In the genomic region with DNA sequence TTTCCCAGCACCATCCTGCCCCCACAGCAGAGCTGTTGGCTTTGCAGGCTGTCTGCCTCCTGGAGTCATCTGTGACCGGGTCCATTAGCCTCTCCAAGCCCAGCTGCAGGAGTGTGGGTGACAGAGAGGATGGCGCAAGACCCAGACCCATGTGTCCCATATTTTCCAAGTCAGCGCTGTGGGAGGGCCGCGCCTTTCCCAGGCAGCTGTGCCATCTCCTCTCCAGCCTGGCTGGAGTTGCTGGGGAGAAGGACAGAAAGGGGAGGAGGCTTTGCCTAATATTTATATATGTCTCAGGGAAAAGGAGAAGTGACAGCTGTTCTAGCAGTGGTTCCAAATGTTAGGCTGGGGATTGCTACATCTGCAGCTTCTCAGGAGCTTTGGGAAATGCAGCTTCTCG, we compare ENCODE assay signal across 15 cellular contexts. TPM values are rescaled to one million over a fixed set of nuclear protein-coding genes. Genes with fewer than 3 reads are reported as not detected.
A peak's percentile ranks its signal among the peaks of the same experiment; 100 is the strongest.
DNase-seq lines count a peak whose midpoint lies in the region; ATAC-seq and TF ChIP-seq lines count a peak whose summit lies in the region.
"Had no signal": no experiment of that assay in that cellular context is flagged by ENCODE, and none has a peak within 500 bp of the region (broad histone marks: within the 10 kb centered on the region; RNA-seq: fewer than 3 reads in every experiment).

No MANE protein-coding gene starts in this region.

- DNase-seq in MCF 10A (ENCODE audit: unreplicated experiment), result peak; percentile 46
- no peak for DNase-seq in breast epithelium (ENCODE audit: low spot score in 2 of 2)
- DNase-seq in fibroblast of pulmonary artery (ENCODE audit: low read depth), result peak; percentile 60
- DNase-seq in mucosa of gallbladder (ENCODE audit: low spot score), result peak; percentile 63
- DNase-seq in ureter (ENCODE audit: low spot score), result peak; percentile 74
- DNase-seq in foreskin melanocyte, result no peak
- DNase-seq in stimulated activated CD4-positive, alpha-beta T cell treated with anti-CD3 and anti-CD28 coated beads, Interleukin-12 subunit alpha, Interleukin-12 subunit beta, amount 100 ng/mL, for 4 hours, result no peak
- DNase-seq: activated CD4-positive, CD25-positive, alpha-beta regulatory T cell; NCI-H1694 treated with DMSO at 0.1 percent for 48 hours; NCI-H82; tibial artery had no signal

- H3K36me3 Mint-ChIP-seq in MCF 10A (ENCODE audit: insufficient read depth, unreplicated experiment), result peaks cover 31% of the 10 kb centered on the region

- H3K27ac ChIP-seq in breast epithelium, result peak overlapping the region in 1 of 2 donors; percentile 81
- H3K27ac ChIP-seq: tibial artery had no signal

- no peaks in the 10 kb centered on the region for H3K9me3 ChIP-seq in breast epithelium
- H3K9me3 ChIP-seq: tibial artery had no signal

- H3K27ac Mint-ChIP-seq in MCF 10A (ENCODE audit: low read depth, unreplicated experiment), result no peak overlapping the region

- no peaks in the 10 kb centered on the region for H3K27me3 Mint-ChIP-seq in MCF 10A (ENCODE audit: insufficient read depth, unreplicated experiment)

- H3K4me3 ChIP-seq in breast epithelium (no peak overlapping the region), fibroblast of pulmonary artery (replicated peaks; ENCODE audit: low read depth, low read length) (no peak overlapping the region)
- H3K4me3 ChIP-seq: coronary artery, tibial artery had no signal

- no peak for TF ChIP-seq CTCF in MCF 10A (IDR thresholded peaks at IDR 0.05; ENCODE audit: unreplicated experiment)
- TF ChIP-seq CTCF in breast epithelium (IDR thresholded peaks at IDR 0.05), result no peak
- no peak for TF ChIP-seq CTCF in fibroblast of pulmonary artery (IDR thresholded peaks at IDR 0.05; ENCODE audit: low read length, missing control alignments)

- POLR2A ChIA-PET in MCF 10A (lab: Yijun Ruan, JAX), result interaction anchor here (4.3 kb wide), 1 partner anchor 14 kb away, joined by 39 read pairs; a partner anchor contains a TSS

- CTCF ChIA-PET in MCF 10A (lab: Yijun Ruan, JAX), result interaction anchor here (0.6 to 27.3 kb wide), 9 partner anchors 8 to 324 kb away, joined by 3 to 530 read pairs (median 4); a partner anchor contains a TSS

- no peaks in the 10 kb centered on the region for H3K27me3 ChIP-seq in breast epithelium
- H3K27me3 ChIP-seq: tibial artery had no signal

- peaks cover 14% of the 10 kb centered on the region for H3K4me1 Mint-ChIP-seq in MCF 10A (ENCODE audit: insufficient read depth, unreplicated experiment)

- peaks cover 0 to 9% of the 10 kb centered on the region in 2 donors for H3K4me1 ChIP-seq in breast epithelium

- no peak for ATAC-seq in HG02623 (IDR thresholded peaks at IDR 0.05; ENCODE audit: unreplicated experiment)

- intact Hi-C loops in MCF 10A (cut with micrococcal nuclease), result loop anchor here (2.0 kb wide), 1 partner anchor 17 kb away; no protein-coding TSS in a partner anchor
- intact Hi-C loops in breast epithelium (cut with DNase I; ENCODE audit: low total_unique reads), result no loop called here

- BruUV-seq in MCF 10A (replicated peaks; lab: Mats Ljungman, UMichigan), result no TSS peak

- no peak overlapping the region for H3K4me3 Mint-ChIP-seq in MCF 10A (ENCODE audit: unreplicated experiment)

- H3K9me3 Mint-ChIP-seq in MCF 10A (ENCODE audit: unreplicated experiment), result no peaks in the 10 kb centered on the region
- H3K9me3 Mint-ChIP-seq: neural crest cell had no signal

- no peak for TF ChIP-seq POLR2A in breast epithelium (IDR thresholded peaks at IDR 0.05)

- no peaks in the 10 kb centered on the region for H3K36me3 ChIP-seq in breast epithelium

RNA-seq across cellular contexts. Expression of a gene that starts 15.7 kb away (rescaled TPM):
- total RNA-seq in MCF 10A (2022) (3.4 and 4.2 TPM in 2 replicates), breast epithelium (10 to 100 TPM in 2 of 3 donors, 1 to 10 TPM in 1; 7.5 to 22.9 (median 10.8) TPM), mucosa of gallbladder (63.6 TPM), ureter (126 TPM)

RNA-seq across cellular contexts. Expression of a gene that starts 25.1 kb away (rescaled TPM):
- total RNA-seq in MCF 10A (2022) (not detected in 2 replicates), breast epithelium (10 to 100 TPM in 2 of 3 donors, 1 to 10 TPM in 1; 2.6 to 65.4 (median 13.2) TPM), mucosa of gallbladder (13.5 TPM), ureter (9.4 TPM)
- total RNA-seq: A673, neural crest cell had no signal

RNA-seq across cellular contexts. Expression of a gene that starts 44.9 kb away (rescaled TPM):
- total RNA-seq in MCF 10A (2022) (26.3 and 27.7 TPM in 2 replicates), breast epithelium (10 to 100 TPM; 37.0 to 48.0 (median 44.6) TPM), mucosa of gallbladder (41.0 TPM), ureter (42.8 TPM)

Comparison
In these comparisons a context has a peak if more than half of its experiments do, and no peak if none do; other contexts are left out.
1. DNase-seq: peak in MCF 10A (single experiment), fibroblast of pulmonary artery (single experiment), mucosa of gallbladder (single experiment) and ureter (single experiment); none in breast epithelium (0 of 2), foreskin melanocyte (single experiment) and stimulated activated CD4-positive, alpha-beta T cell treated with anti-CD3 and anti-CD28 coated beads, Interleukin-12 subunit alpha, Interleukin-12 subunit beta, amount 100 ng/mL, for 4 hours (single experiment).